21 cellular contexts compared by ENCODE assay signal in genomic region chr16:27906883-27907282, GRCh38.
DNase-seq lines count a peak whose midpoint lies in the region; ATAC-seq, FAIRE-seq and TF ChIP-seq lines count a peak whose summit lies in the region.
"Had no signal": no experiment of that assay in that cellular context is flagged by ENCODE, and none has a peak within 500 bp of the region (broad histone marks: within the 10 kb centered on the region; RNA-seq: fewer than 3 reads in every experiment).

No MANE protein-coding gene starts in this region.

- H3K27me3 ChIP-seq in H7 (ENCODE audit: control insufficient read depth, insufficient read depth, low read length) (no peaks in the 10 kb centered on the region), ascending aorta (no peaks in the 10 kb centered on the region)

- ATAC-seq in A549 (peak in 1 of 2 experiments; percentile 42; a peak in 1 of 6 replicates), HG02840 (IDR thresholded peaks at IDR 0.05; ENCODE audit: low FRiP score, unreplicated experiment) (no peak)
- ATAC-seq: PC-3, T-helper 17 cell had no signal

- no peak for TF ChIP-seq CTCF in A549 (IDR thresholded peaks at IDR 0.05)
- no peak for TF ChIP-seq CTCF in ascending aorta (IDR thresholded peaks at IDR 0.05)

- no peak overlapping the region for H3K4me2 ChIP-seq in A549

- POLR2A ChIA-PET in A549 (lab: Yijun Ruan, JAX), result no interaction called here

- H3K4me3 ChIP-seq in A549 (no peak overlapping the region), H7 (ENCODE audit: insufficient read depth, low read depth, low read length) (no peak overlapping the region), ascending aorta (no peak overlapping the region)

- H3K4me1 ChIP-seq in A549, result no peaks in the 10 kb centered on the region
- no peaks in the 10 kb centered on the region for H3K4me1 ChIP-seq in ascending aorta

- 31% methylated on average over 3 of the region's 3 CpGs for WGBS in A549 (ENCODE audit: missing lambda C conversion rate)

- DNase-seq in A549 (ENCODE audit: low read depth in 1 of 2, low spot score in 1 of 2), result peak in 1 of 2 experiments; percentile 25
- DNase-seq in H7, result peak; percentile 58
- DNase-seq in RPMI7951 (ENCODE audit: low read depth), result peak; percentile 7
- DNase-seq in iPS-NIHi11 (ENCODE audit: low spot score), result peak; percentile 46
- no peak for DNase-seq in NCI-H1092 (lab: John Stamatoyannopoulos, UW)
- no peak for DNase-seq in ascending aorta (ENCODE audit: low spot score in 2 of 2)
- no peak for DNase-seq in HPDE6-E6E7 (ENCODE audit: extremely low spot score)
- DNase-seq: DND-41, HCEC 1CT, Kasumi-1, MM.1S, NCI-H1105, NCI-H2081 treated with DMSO at 0.1 percent for 48 hours, NCI-H510A, NCI-H774, PC-3, T-helper 17 cell had no signal

- intact Hi-C loops in ascending aorta (cut with DNase I), result no loop called here

- no peak for TF ChIP-seq EP300 in A549 (IDR thresholded peaks at IDR 0.05)

- no peaks in the 10 kb centered on the region for H3K9me3 ChIP-seq in A549
- no peaks in the 10 kb centered on the region for H3K9me3 ChIP-seq in ascending aorta

- no peaks in the 10 kb centered on the region for H3K36me3 ChIP-seq in H7 (replicated peaks; ENCODE audit: control insufficient read depth, insufficient read depth, low read length)
- no peaks in the 10 kb centered on the region for H3K36me3 ChIP-seq in ascending aorta

- TF ChIP-seq POLR2A in A549 (IDR thresholded peaks at IDR 0.05; ENCODE audit: low read length), result no peak

- TF ChIP-seq RAD21 in A549 (conservative IDR thresholded peaks at IDR 0.05 in 1 of 2, IDR thresholded peaks at IDR 0.05 in 1 of 2), result no peak

- H3K27ac ChIP-seq in A549 (no peak overlapping the region), ascending aorta (no peak overlapping the region)
- H3K27ac ChIP-seq: C4-2B, RWPE1 had no signal

- CTCF ChIA-PET in A549 (lab: Yijun Ruan, JAX), result interaction anchor here (1.0 to 1.1 kb wide), 2 partner anchors 13 to 15 kb away, joined by 3 read pairs; no protein-coding TSS in a partner anchor

- FAIRE-seq in A549 (lab: Jason Lieb, UNC), result no peak
- FAIRE-seq: G401.6 had no signal

TF ChIP-seq in A549, 52 proteins besides CTCF, POLR2A, EP300 and RAD21:
- TF ChIP-seq CHD2 (IDR thresholded peaks at IDR 0.05; ENCODE audit: low read length, partially characterized antibody) (no peak), USF2 (IDR thresholded peaks at IDR 0.05) (peak; percentile 49; the same call in 1 of the 2 replicates), POLR2AphosphoS2 (conservative IDR thresholded peaks at IDR 0.05; ENCODE audit: low read length) (no peak)

Comparison
In these comparisons a context has a peak if more than half of its experiments do, and no peak if none do; other contexts are left out.
1. DNase-seq: peak in H7 (single experiment), RPMI7951 (single experiment) and iPS-NIHi11 (single experiment); none in NCI-H1092 (single experiment), ascending aorta (0 of 2) and HPDE6-E6E7 (single experiment).